ENCODE assay signal across 1 cellular context in genomic region chr1:35718492-35719336, GRCh38.
A peak's percentile ranks its signal among the peaks of the same experiment; 100 is the strongest.
TF ChIP-seq lines count a peak whose summit lies in the region.

C1orf216 (minus strand) TSS chr1:35718884; CDS start chr1:35716321, 2,563 bp downstream.

TF ChIP-seq in GM12878, 131 proteins besides CTCF, POLR2A, EP300 and RAD21 (continued from another document and continues in another):
- no peak for TF ChIP-seq ZBTB11 (CRISPR knock-in tag; IDR thresholded peaks at IDR 0.05)
- TF ChIP-seq HDAC2 (IDR thresholded peaks at IDR 0.05): 0 out of 2 replicates have a peak, but pooled peaks have one; percentile 63
- no peak for TF ChIP-seq CHD2 (IDR thresholded peaks at IDR 0.05; ENCODE audit: borderline replicate concordance, low read depth, low read length)
- no peak for TF ChIP-seq ATF3 (IDR thresholded peaks at IDR 0.05; ENCODE audit: borderline replicate concordance, extremely low read depth, low read depth, low read length)
- TF ChIP-seq TBL1XR1 (IDR thresholded peaks at IDR 0.05; ENCODE audit: low read depth, low read length): 0 out of 2 replicates have a peak, but pooled peaks have one; percentile 49
- TF ChIP-seq NR2F1 (conservative IDR thresholded peaks at IDR 0.05): peak; percentile 67
- no peak for TF ChIP-seq MTA3 (IDR thresholded peaks at IDR 0.05; ENCODE audit: borderline replicate concordance, low read length)
- TF ChIP-seq BCLAF1 (IDR thresholded peaks at IDR 0.05): no peak
- TF ChIP-seq MEF2B (IDR thresholded peaks at IDR 0.05; ENCODE audit: partially characterized antibody, poor library complexity, severe bottlenecking): no peak
- no peak for TF ChIP-seq NFXL1 (IDR thresholded peaks at IDR 0.05; ENCODE audit: borderline replicate concordance)
- no peak for TF ChIP-seq ZBTB40 (IDR thresholded peaks at IDR 0.05; ENCODE audit: borderline replicate concordance)
- TF ChIP-seq POLR2AphosphoS2 (IDR thresholded peaks at IDR 0.05; ENCODE audit: low read depth, low read length): no peak
- no peak for TF ChIP-seq KAT2A (conservative IDR thresholded peaks at IDR 0.05; ENCODE audit: control insufficient read depth, low read depth, low read length)
- no peak for TF ChIP-seq EED (IDR thresholded peaks at IDR 0.05; ENCODE audit: low read depth)
- TF ChIP-seq STAT1 (conservative IDR thresholded peaks at IDR 0.05): no peak
- TF ChIP-seq SKIL (IDR thresholded peaks at IDR 0.05; ENCODE audit: low read depth, poor library complexity, severe bottlenecking): no peak
- TF ChIP-seq HDAC6 (IDR thresholded peaks at IDR 0.05; ENCODE audit: unreplicated experiment): no peak
- TF ChIP-seq ZNF274 (IDR thresholded peaks at IDR 0.05; ENCODE audit: insufficient read depth, insufficient read length): no peak
- TF ChIP-seq RB1 (IDR thresholded peaks at IDR 0.05; ENCODE audit: borderline replicate concordance): peak; percentile 29; the same call in 1 of the 2 replicates
- no peak for TF ChIP-seq TCF12 (IDR thresholded peaks at IDR 0.05; ENCODE audit: low read depth, low read length)
- TF ChIP-seq TAF1 (IDR thresholded peaks at IDR 0.05; ENCODE audit: borderline replicate concordance, low read depth, low read length): peak; percentile 44; the same call in 1 of the 2 replicates
- TF ChIP-seq USF2 (IDR thresholded peaks at IDR 0.05; ENCODE audit: borderline replicate concordance, low read depth, low read length): peak; percentile 55
- TF ChIP-seq JUND (IDR thresholded peaks at IDR 0.05; ENCODE audit: low read depth, low read length): no peak
- TF ChIP-seq LARP7 (IDR thresholded peaks at IDR 0.05): peak; percentile 83; the same call in 1 of the 2 replicates
- TF ChIP-seq RELB (IDR thresholded peaks at IDR 0.05; ENCODE audit: low read depth): no peak
- TF ChIP-seq CBFB (IDR thresholded peaks at IDR 0.05; ENCODE audit: low read depth): no peak
- peak; percentile 70 for TF ChIP-seq NBN (IDR thresholded peaks at IDR 0.05)
- no peak for TF ChIP-seq ZNF592 (IDR thresholded peaks at IDR 0.05)
- TF ChIP-seq IKZF1 (conservative IDR thresholded peaks at IDR 0.05): peak; percentile 71
- TF ChIP-seq CHD4 (IDR thresholded peaks at IDR 0.05): no peak
- no peak for TF ChIP-seq E2F8 (IDR thresholded peaks at IDR 0.05; ENCODE audit: low read depth, partially characterized antibody)
- no peak for TF ChIP-seq IKZF2 (IDR thresholded peaks at IDR 0.05)
- no peak for TF ChIP-seq FOS (IDR thresholded peaks at IDR 0.05; ENCODE audit: borderline replicate concordance, extremely low read depth, insufficient read length)
- TF ChIP-seq POU2F2 (IDR thresholded peaks at IDR 0.05; ENCODE audit: borderline replicate concordance, low read depth, low read length): peak; percentile 56; the same call in 2 of the 3 replicates
- TF ChIP-seq WRNIP1 (IDR thresholded peaks at IDR 0.05; ENCODE audit: borderline replicate concordance, low read depth, low read length): no peak
- TF ChIP-seq POLR2AphosphoS5 (IDR thresholded peaks at IDR 0.05; ENCODE audit: low read length): peak; percentile 73
